ENCODE assay signal across 21 cellular contexts in genomic region chr2:135144343-135144742, GRCh38.
DNase-seq lines count a peak whose midpoint lies in the region; ATAC-seq, FAIRE-seq and TF ChIP-seq lines count a peak whose summit lies in the region.
"Had no signal": no experiment of that assay in that cellular context is flagged by ENCODE, and none has a peak within 500 bp of the region (broad histone marks: within the 10 kb centered on the region; RNA-seq: fewer than 3 reads in every experiment).

No MANE protein-coding gene starts in this region.

- peaks cover 8% of the 10 kb centered on the region for H3K4me1 Mint-ChIP-seq in Calu3 (ENCODE audit: low read depth, unreplicated experiment)
- H3K4me1 Mint-ChIP-seq in endothelial cell (ENCODE audit: unreplicated experiment) = no peaks in the 10 kb centered on the region
- no peaks in the 10 kb centered on the region for H3K4me1 Mint-ChIP-seq in activated CD4-positive, alpha-beta memory T cell treated with anti-CD3 and anti-CD28 coated beads for 36 hours (ENCODE audit: low read depth)
- H3K4me1 Mint-ChIP-seq: GM23338 had no signal

- H2AFZ ChIP-seq in keratinocyte (ENCODE audit: control insufficient read depth, low read length) (no peak overlapping the region), smooth muscle cell (ENCODE audit: low read depth) (no peak overlapping the region)
- H2AFZ ChIP-seq: GM23338 had no signal

- no peak overlapping the region for H3K9ac ChIP-seq in keratinocyte (ENCODE audit: control insufficient read depth, extremely low read depth, insufficient read depth, low read length)
- no peak overlapping the region for H3K9ac ChIP-seq in smooth muscle cell (ENCODE audit: low read depth)
- H3K9ac ChIP-seq: KMS-11, SK-N-SH had no signal

- no peak overlapping the region for H3K4me2 ChIP-seq in keratinocyte (ENCODE audit: control insufficient read depth, extremely low read depth, insufficient read depth, low read depth, low read length)
- no peak overlapping the region for H3K4me2 ChIP-seq in smooth muscle cell
- H3K4me2 ChIP-seq: GM23338, KMS-11, SK-N-SH had no signal

- dilution Hi-C loops in keratinocyte (cut with MboI; ENCODE audit: extremely low pct_ligation_motif_present, low sequenced_read_pairs) = no loop called here

- no peak for TF ChIP-seq CTCF in Calu3 (IDR thresholded peaks at IDR 0.05; ENCODE audit: unreplicated experiment)
- TF ChIP-seq CTCF in RWPE1 (conservative IDR thresholded peaks at IDR 0.05; ENCODE audit: low read depth) = no peak
- TF ChIP-seq CTCF in endothelial cell (IDR thresholded peaks at IDR 0.05; ENCODE audit: unreplicated experiment) = no peak
- TF ChIP-seq CTCF in keratinocyte (optimal IDR thresholded peaks at IDR 0.05 in 1 of 3, IDR thresholded peaks at IDR 0.05 in 1 of 3, conservative IDR thresholded peaks at IDR 0.05 in 1 of 3; ENCODE audit: extremely low read depth in 1 of 3, insufficient read depth in 2 of 3, low read length in 3 of 3) = no peak
- no peak for TF ChIP-seq CTCF in testis (IDR thresholded peaks at IDR 0.05)
- no peak for TF ChIP-seq CTCF in smooth muscle cell (IDR thresholded peaks at IDR 0.05; ENCODE audit: borderline replicate concordance, insufficient read depth, poor library complexity, severe bottlenecking)

- intact Hi-C loops in Calu3 (cut with micrococcal nuclease; ENCODE audit: unreplicated experiment) (no loop called here), testis (cut with DNase I; ENCODE audit: low total_unique reads) (no loop called here)
- intact Hi-C loops in activated CD4-positive, alpha-beta memory T cell treated with anti-CD3 and anti-CD28 coated beads for 36 hours (cut with micrococcal nuclease) = no loop called here

- H3K36me3 Mint-ChIP-seq in Calu3 (ENCODE audit: insufficient read depth, unreplicated experiment) (peaks cover 8% of the 10 kb centered on the region), endothelial cell (ENCODE audit: low read depth, unreplicated experiment) (peaks cover 40% of the 10 kb centered on the region)
- H3K36me3 Mint-ChIP-seq in activated CD4-positive, alpha-beta memory T cell treated with anti-CD3 and anti-CD28 coated beads for 36 hours = peaks cover 48% of the 10 kb centered on the region

- peaks cover 10% of the 10 kb centered on the region for H3K9me3 Mint-ChIP-seq in Calu3 (ENCODE audit: low read depth, unreplicated experiment)
- no peaks in the 10 kb centered on the region for H3K9me3 Mint-ChIP-seq in endothelial cell (ENCODE audit: unreplicated experiment)
- peaks cover 18% of the 10 kb centered on the region for H3K9me3 Mint-ChIP-seq in activated CD4-positive, alpha-beta memory T cell treated with anti-CD3 and anti-CD28 coated beads for 36 hours

- TF ChIP-seq POLR2A in testis (IDR thresholded peaks at IDR 0.05) = no peak

- H3K4me1 ChIP-seq in keratinocyte (ENCODE audit: control insufficient read depth, extremely low read depth, insufficient read depth, low read length) = no peaks in the 10 kb centered on the region
- no peaks in the 10 kb centered on the region for H3K4me1 ChIP-seq in testis
- H3K4me1 ChIP-seq in smooth muscle cell (ENCODE audit: low read depth) = no peaks in the 10 kb centered on the region

- no peaks in the 10 kb centered on the region for H4K20me1 ChIP-seq in keratinocyte (ENCODE audit: control insufficient read depth, extremely low read depth, insufficient read depth, low read length)
- peaks cover 36% of the 10 kb centered on the region for H4K20me1 ChIP-seq in smooth muscle cell (ENCODE audit: low read depth)

- H3K27me3 ChIP-seq in keratinocyte (ENCODE audit: control insufficient read depth, extremely low read depth, insufficient read depth, low read length) = no peaks in the 10 kb centered on the region
- H3K27me3 ChIP-seq in testis = no peaks in the 10 kb centered on the region
- no peaks in the 10 kb centered on the region for H3K27me3 ChIP-seq in smooth muscle cell (ENCODE audit: low read depth)

- ATAC-seq in GM21717 (IDR thresholded peaks at IDR 0.05; ENCODE audit: unreplicated experiment) = no peak
- ATAC-seq: GM23338, Panc1 had no signal

- H3K4me3 Mint-ChIP-seq in Calu3 (ENCODE audit: low read depth, unreplicated experiment) = no peak overlapping the region
- H3K4me3 Mint-ChIP-seq in endothelial cell (ENCODE audit: unreplicated experiment) = peak overlapping the region; percentile 60
- no peak overlapping the region for H3K4me3 Mint-ChIP-seq in activated CD4-positive, alpha-beta memory T cell treated with anti-CD3 and anti-CD28 coated beads for 36 hours
- H3K4me3 Mint-ChIP-seq: CD8-positive, alpha-beta memory T cell; GM23338 had no signal

- peak; percentile 49 for FAIRE-seq in keratinocyte (lab: Jason Lieb, UNC)
- FAIRE-seq: G401.6 had no signal

- no peak for DNase-seq in Calu3
- DNase-seq in RWPE1 (ENCODE audit: low spot score) = peak; percentile 35
- no peak for DNase-seq in endothelial cell (ENCODE audit: low spot score)
- DNase-seq in keratinocyte (ENCODE audit: low read depth, low spot score) = no peak
- DNase-seq in activated CD4-positive, alpha-beta memory T cell treated with anti-CD3 and anti-CD28 coated beads for 36 hours = no peak
- no peak for DNase-seq in testis
- DNase-seq in smooth muscle cell (lab: John Stamatoyannopoulos, UW; ENCODE audit: unreplicated experiment) = no peak
- DNase-seq: CD8-positive, alpha-beta memory T cell; DND-41; MM.1S; NCI-H1092 treated with DMSO at 0.1 percent for 48 hours; NCI-H2081 treated with DMSO at 0.1 percent for 48 hours; NCI-H510A treated with DMSO at 0.1 percent for 48 hours; NCI-H82; SHP77; SK-N-SH had no signal

- H3K27ac Mint-ChIP-seq in Calu3 (ENCODE audit: unreplicated experiment) = peak overlapping the region; percentile 71
- H3K27ac Mint-ChIP-seq in endothelial cell (ENCODE audit: unreplicated experiment) = no peak overlapping the region
- no peak overlapping the region for H3K27ac Mint-ChIP-seq in activated CD4-positive, alpha-beta memory T cell treated with anti-CD3 and anti-CD28 coated beads for 36 hours
- H3K27ac Mint-ChIP-seq: CD8-positive, alpha-beta memory T cell; GM23338 had no signal

- no TSS peak for BruUV-seq in Calu3 (replicated peaks; lab: Mats Ljungman, UMichigan)

- CTCF ChIA-PET in Calu3 (lab: Charles Lee) = no interaction called here
- CTCF ChIA-PET in RWPE1 (lab: Yijun Ruan, JAX) = no interaction called here
- CTCF ChIA-PET in activated CD4-positive, alpha-beta memory T cell treated with anti-CD3 and anti-CD28 coated beads for 36 hours (lab: Charles Lee) = no interaction called here

- H3F3A ChIP-seq in smooth muscle cell (ENCODE audit: low read depth) = no peaks in the 10 kb centered on the region

- H3K9me3 ChIP-seq in keratinocyte (ENCODE audit: control insufficient read depth, low read depth, low read length) = no peaks in the 10 kb centered on the region
- no peaks in the 10 kb centered on the region for H3K9me3 ChIP-seq in testis
- peaks cover 5% of the 10 kb centered on the region for H3K9me3 ChIP-seq in smooth muscle cell (replicated peaks; ENCODE audit: low read depth)

- H3K79me2 ChIP-seq in keratinocyte (ENCODE audit: control insufficient read depth, insufficient read depth, low read length) (peaks cover 12% of the 10 kb centered on the region), smooth muscle cell (ENCODE audit: low read depth) (peaks cover 11% of the 10 kb centered on the region)

- H3K4me3 ChIP-seq in keratinocyte (ENCODE audit: control insufficient read depth in 2 of 3, extremely low read depth in 1 of 3, insufficient read depth in 2 of 3, low read depth in 1 of 3, low read length in 3 of 3) (no peak overlapping the region), testis (no peak overlapping the region), smooth muscle cell (no peak overlapping the region)
- H3K4me3 ChIP-seq: GM23338 had no signal

- H3K27ac ChIP-seq in RWPE1 (peak overlapping the region; percentile 23), keratinocyte (ENCODE audit: control insufficient read depth, insufficient read depth, low read length) (no peak overlapping the region), testis (no peak overlapping the region), smooth muscle cell (ENCODE audit: low read depth) (no peak overlapping the region)
- H3K27ac ChIP-seq: KMS-11 had no signal

- H3K27me3 Mint-ChIP-seq in Calu3 (ENCODE audit: unreplicated experiment) (no peaks in the 10 kb centered on the region), endothelial cell (ENCODE audit: unreplicated experiment) (peaks cover 2% of the 10 kb centered on the region)
- no peaks in the 10 kb centered on the region for H3K27me3 Mint-ChIP-seq in activated CD4-positive, alpha-beta memory T cell treated with anti-CD3 and anti-CD28 coated beads for 36 hours
- H3K27me3 Mint-ChIP-seq: CD8-positive, alpha-beta memory T cell had no signal

- POLR2A ChIA-PET in RWPE1 (lab: Yijun Ruan, JAX; ENCODE audit: low non-redundant PET) = no interaction called here
- POLR2A ChIA-PET in activated CD4-positive, alpha-beta memory T cell treated with anti-CD3 and anti-CD28 coated beads for 36 hours (lab: Charles Lee) = no interaction called here

- H3K36me3 ChIP-seq in keratinocyte (ENCODE audit: control insufficient read depth in 2 of 2, extremely low read depth in 1 of 2, insufficient read depth in 2 of 2, low read length in 2 of 2) = peaks cover 0 to 9% of the 10 kb centered on the region in 2 experiments
- H3K36me3 ChIP-seq in testis (ENCODE audit: low read depth, missing control alignments) = no peaks in the 10 kb centered on the region
- peaks cover 17% of the 10 kb centered on the region for H3K36me3 ChIP-seq in smooth muscle cell (ENCODE audit: low read depth)

- H3K9me1 ChIP-seq in keratinocyte (ENCODE audit: control insufficient read depth, extremely low read depth, insufficient read depth, low read length) = no peaks in the 10 kb centered on the region

- 98 to 100% methylated on average over 2 of the region's 2 CpGs for WGBS in testis, 2 donors
- 97% methylated on average over 2 of the region's 2 CpGs for WGBS in smooth muscle cell (ENCODE audit: low lambda C conversion rate)
